21 cellular contexts compared by ENCODE assay signal in genomic region chr1:151892190-151892589, GRCh38. TPM values are rescaled to one million over a fixed set of nuclear protein-coding genes. Genes with fewer than 3 reads are reported as not detected.
A peak's percentile ranks its signal among the peaks of the same experiment; 100 is the strongest.
DNase-seq lines count a peak whose midpoint lies in the region; ATAC-seq and TF ChIP-seq lines count a peak whose summit lies in the region.
"Had no signal": no experiment of that assay in that cellular context is flagged by ENCODE, and none has a peak within 500 bp of the region (broad histone marks: within the 10 kb centered on the region; RNA-seq: fewer than 3 reads in every experiment).

No MANE protein-coding gene starts in this region.

- POLR2A ChIA-PET in CD8-positive, alpha-beta T cell (lab: Charles Lee), result interaction anchor here (2.0 kb wide), 1 partner anchor 16 kb away, joined by 7 read pairs; the partner anchor contains the start of gene THEM4

- intact Hi-C loops in CD8-positive, alpha-beta T cell (cut with DNase I, micrococcal nuclease), result loop anchor here in 1 of 2 experiments (10.0 kb wide), 1 partner anchor 453 kb away; no protein-coding TSS in a partner anchor

- TF ChIP-seq CTCF in CD8-positive, alpha-beta T cell (IDR thresholded peaks at IDR 0.05), result no peak
- no peak for TF ChIP-seq CTCF in GM20000 (IDR thresholded peaks at IDR 0.05; ENCODE audit: extremely low read depth, missing control alignments)

- H4K20me1 ChIP-seq in GM23248 (ENCODE audit: insufficient read depth), result no peaks in the 10 kb centered on the region
- H4K20me1 ChIP-seq: BLaER1 treated with 17β-estradiol and CSF1 and Interleukin-3, amounts not matched to agents 10 nM and 100 nM had no signal

- no peaks in the 10 kb centered on the region for H3K79me2 ChIP-seq in GM23248 (ENCODE audit: insufficient read depth)

- H3K9me2 ChIP-seq in GM23248 (ENCODE audit: insufficient read depth), result no peaks in the 10 kb centered on the region

- H3K36me3 Mint-ChIP-seq in CD8-positive, alpha-beta T cell, result peaks cover 72% of the 10 kb centered on the region
- H3K36me3 Mint-ChIP-seq in activated naive CD8-positive, alpha-beta T cell treated with anti-CD3 and anti-CD28 coated beads, Interleukin-2, amount 50 U/mL, for 24 hours (ENCODE audit: low read depth), result peaks cover 60% of the 10 kb centered on the region
- peaks cover 24 to 44% (median 39%) of the 10 kb centered on the region in 3 donors for H3K36me3 Mint-ChIP-seq in immature natural killer cell

- peaks cover 41% of the 10 kb centered on the region for H3K4me1 Mint-ChIP-seq in CD8-positive, alpha-beta T cell (ENCODE audit: low read depth)
- peaks cover 30% of the 10 kb centered on the region for H3K4me1 Mint-ChIP-seq in activated naive CD8-positive, alpha-beta T cell treated with anti-CD3 and anti-CD28 coated beads, Interleukin-2, amount 50 U/mL, for 24 hours
- peaks cover 25 to 29% of the 10 kb centered on the region in 2 donors for H3K4me1 Mint-ChIP-seq in immature natural killer cell
- H3K4me1 Mint-ChIP-seq: neural progenitor cell; stimulated activated naive B cell treated with anti-CD40 and anti-IgM and Interleukin-4, amounts not matched to agents 10 μg/mL and 1 μg/mL and 100 μg/mL, for 72 hours had no signal

- H3K27ac Mint-ChIP-seq in CD8-positive, alpha-beta T cell, result peak overlapping the region; percentile 81
- H3K27ac Mint-ChIP-seq in activated naive CD8-positive, alpha-beta T cell treated with anti-CD3 and anti-CD28 coated beads, Interleukin-2, amount 50 U/mL, for 24 hours, result peak overlapping the region; percentile 45
- H3K27ac Mint-ChIP-seq in immature natural killer cell, result peak overlapping the region; percentile 14 to 86 (median 67)
- H3K27ac Mint-ChIP-seq: neural progenitor cell; stimulated activated naive B cell treated with anti-CD40 and anti-IgM and Interleukin-4, amounts not matched to agents 10 μg/mL and 1 μg/mL and 100 μg/mL, for 72 hours; type B pancreatic cell had no signal

- peaks cover 27% of the 10 kb centered on the region for H3F3A ChIP-seq in GM23248 (ENCODE audit: insufficient read depth)

- 57 to 59% methylated on average over 2 of the region's 2 CpGs for WGBS in GM23248 (ENCODE audit: low coverage in 1 of 2, low lambda C conversion rate in 2 of 2, missing lambda C conversion rate in 2 of 2), 2 experiments

- no peak overlapping the region for H3K27ac ChIP-seq in CD8-positive, alpha-beta T cell (ENCODE audit: low read depth, low read length)
- H3K27ac ChIP-seq in GM23248, result peak overlapping the region; percentile 60
- H3K27ac ChIP-seq: BLaER1 treated with 17β-estradiol and CSF1 and Interleukin-3, amounts not matched to agents 10 nM and 100 nM; neural progenitor cell; WERI-Rb-1 had no signal

- no peaks in the 10 kb centered on the region for H3K9me3 ChIP-seq in CD8-positive, alpha-beta T cell (ENCODE audit: low read length)
- no peaks in the 10 kb centered on the region for H3K9me3 ChIP-seq in GM23248 (ENCODE audit: low read depth)
- H3K9me3 ChIP-seq: BLaER1 treated with 17β-estradiol and CSF1 and Interleukin-3, amounts not matched to agents 10 nM and 100 nM had no signal

- H3K4me1 ChIP-seq in CD8-positive, alpha-beta T cell (ENCODE audit: insufficient read depth, low read length), result peaks cover 21% of the 10 kb centered on the region
- H3K4me1 ChIP-seq in GM23248 (ENCODE audit: insufficient read depth), result peaks cover 26% of the 10 kb centered on the region
- H3K4me1 ChIP-seq: BLaER1 treated with 17β-estradiol and CSF1 and Interleukin-3, amounts not matched to agents 10 nM and 100 nM; neural progenitor cell had no signal

- no peak overlapping the region for H2AFZ ChIP-seq in GM23248
- H2AFZ ChIP-seq: neural progenitor cell had no signal

- peaks cover 9% of the 10 kb centered on the region for H3K36me3 ChIP-seq in CD8-positive, alpha-beta T cell (ENCODE audit: insufficient read depth, low read length)
- 0 out of 2 replicates have a peak, but pooled peaks cover 3% of the 10 kb centered on the region for H3K36me3 ChIP-seq in GM23248 (ENCODE audit: low read depth)
- H3K36me3 ChIP-seq: BLaER1 treated with 17β-estradiol and CSF1 and Interleukin-3, amounts not matched to agents 10 nM and 100 nM; neural progenitor cell; WERI-Rb-1 had no signal

- peak overlapping the region; percentile 23 for H3K4me2 ChIP-seq in GM23248 (ENCODE audit: unreplicated experiment)
- H3K4me2 ChIP-seq: BLaER1 treated with 17β-estradiol and CSF1 and Interleukin-3, amounts not matched to agents 10 nM and 100 nM; neural progenitor cell had no signal

- in situ Hi-C loops in GM23248 (cut with MboI), result no loop called here

- H3K9ac ChIP-seq in GM23248, result no peak overlapping the region
- H3K9ac ChIP-seq: BLaER1 treated with 17β-estradiol and CSF1 and Interleukin-3, amounts not matched to agents 10 nM and 100 nM; neural progenitor cell had no signal

- H3K4me3 ChIP-seq in CD8-positive, alpha-beta T cell (ENCODE audit: low read depth, low read length), result no peak overlapping the region
- no peak overlapping the region for H3K4me3 ChIP-seq in GM23248
- H3K4me3 ChIP-seq: BLaER1 treated with 17β-estradiol and CSF1 and Interleukin-3, amounts not matched to agents 10 nM and 100 nM; neural progenitor cell had no signal

- no peak overlapping the region for H3K4me3 Mint-ChIP-seq in CD8-positive, alpha-beta T cell
- no peak overlapping the region for H3K4me3 Mint-ChIP-seq in activated naive CD8-positive, alpha-beta T cell treated with anti-CD3 and anti-CD28 coated beads, Interleukin-2, amount 50 U/mL, for 24 hours
- H3K4me3 Mint-ChIP-seq in immature natural killer cell, result peak overlapping the region in 3 of 5 donors; percentile 3 to 19 (median 12)
- H3K4me3 Mint-ChIP-seq: activated CD8-positive, alpha-beta memory T cell treated with anti-CD3 and anti-CD28 coated beads, Interleukin-2, amount 10 ng/mL, durations not matched to agents 7 days and 5 days; neural progenitor cell; stimulated activated naive B cell treated with anti-CD40 and anti-IgM and Interleukin-4, amounts not matched to agents 10 μg/mL and 1 μg/mL and 100 μg/mL, for 72 hours; type B pancreatic cell had no signal

- no peaks in the 10 kb centered on the region for H3K27me3 ChIP-seq in CD8-positive, alpha-beta T cell (ENCODE audit: insufficient read depth, low read length)
- no peaks in the 10 kb centered on the region for H3K27me3 ChIP-seq in GM23248 (replicated peaks; ENCODE audit: insufficient read depth)
- H3K27me3 ChIP-seq: BLaER1 treated with 17β-estradiol and CSF1 and Interleukin-3, amounts not matched to agents 10 nM and 100 nM; neural progenitor cell had no signal

- no peak for ATAC-seq in CD8-positive, alpha-beta T cell
- no peak for ATAC-seq in activated naive CD8-positive, alpha-beta T cell treated with anti-CD3 and anti-CD28 coated beads, Interleukin-2, amount 50 U/mL, for 24 hours
- no peak for ATAC-seq in HG03565 (IDR thresholded peaks at IDR 0.05; ENCODE audit: unreplicated experiment)
- ATAC-seq: activated CD8-positive, alpha-beta memory T cell treated with anti-CD3 and anti-CD28 coated beads, Interleukin-2, amount 10 ng/mL, durations not matched to agents 7 days and 5 days; stimulated activated naive B cell treated with anti-CD40 and anti-IgM and Interleukin-4, amounts not matched to agents 10 μg/mL and 1 μg/mL and 100 μg/mL, for 72 hours had no signal

- CTCF ChIA-PET in CD8-positive, alpha-beta T cell (lab: Charles Lee), result interaction anchor here (0.9 to 1.8 kb wide), 5 partner anchors 11 to 109 kb away, joined by 3 to 10 read pairs (median 5); no protein-coding TSS in a partner anchor

- H3K9me3 Mint-ChIP-seq in CD8-positive, alpha-beta T cell, result no peaks in the 10 kb centered on the region
- H3K9me3 Mint-ChIP-seq in activated naive CD8-positive, alpha-beta T cell treated with anti-CD3 and anti-CD28 coated beads, Interleukin-2, amount 50 U/mL, for 24 hours, result no peaks in the 10 kb centered on the region
- no peaks in the 10 kb centered on the region for H3K9me3 Mint-ChIP-seq in immature natural killer cell
- H3K9me3 Mint-ChIP-seq: neural progenitor cell; stimulated activated naive B cell treated with anti-CD40 and anti-IgM and Interleukin-4, amounts not matched to agents 10 μg/mL and 1 μg/mL and 100 μg/mL, for 72 hours; type B pancreatic cell had no signal

- DNase-seq in CD8-positive, alpha-beta T cell, result no peak
- DNase-seq in GM23248 (peak; percentile 85), immature natural killer cell (peak; percentile 13 to 34 (median 18)), GM20000 (ENCODE audit: low spot score) (no peak), NAMALWA (ENCODE audit: low spot score) (no peak)
- no peak for DNase-seq in activated naive CD8-positive, alpha-beta T cell treated with anti-CD3 and anti-CD28 coated beads, Interleukin-2, amount 50 U/mL, for 24 hours
- DNase-seq: activated CD8-positive, alpha-beta memory T cell treated with anti-CD3 and anti-CD28 coated beads, Interleukin-2, amount 10 ng/mL, durations not matched to agents 7 days and 5 days; activated naive CD4-positive, alpha-beta T cell treated with Interleukin-2 at 50 U/mL for 16 hours; DMS53; effector CD4-positive, alpha-beta T cell; hippocampal formation; NCI-H1694 treated with DMSO at 0.1 percent for 48 hours; NCI-H446 treated with DMSO at 0.1 percent for 48 hours; stimulated activated naive B cell treated with anti-CD40 and anti-IgM and Interleukin-4, amounts not matched to agents 10 μg/mL and 1 μg/mL and 100 μg/mL, for 72 hours; WERI-Rb-1 had no signal

- H3K27me3 Mint-ChIP-seq in CD8-positive, alpha-beta T cell (ENCODE audit: low read depth), result no peaks in the 10 kb centered on the region
- no peaks in the 10 kb centered on the region for H3K27me3 Mint-ChIP-seq in activated naive CD8-positive, alpha-beta T cell treated with anti-CD3 and anti-CD28 coated beads, Interleukin-2, amount 50 U/mL, for 24 hours
- H3K27me3 Mint-ChIP-seq in immature natural killer cell (ENCODE audit: low read depth in 3 of 3), result peaks cover 0 to 2% (median 2%) of the 10 kb centered on the region in 3 donors
- H3K27me3 Mint-ChIP-seq: activated CD8-positive, alpha-beta memory T cell treated with anti-CD3 and anti-CD28 coated beads, Interleukin-2, amount 10 ng/mL, durations not matched to agents 7 days and 5 days; stimulated activated naive B cell treated with anti-CD40 and anti-IgM and Interleukin-4, amounts not matched to agents 10 μg/mL and 1 μg/mL and 100 μg/mL, for 72 hours; type B pancreatic cell had no signal

RNA-seq across cellular contexts. Expression of gene THEM4, which starts 17.1 kb away (rescaled TPM):
- 10 to 100 TPM; 14.3 to 16.8 TPM for total RNA-seq in CD8-positive, alpha-beta T cell
- 10.0 and 14.6 TPM in 2 replicates for total RNA-seq in GM23248 (2014; rRNA removed; shearing (Covaris generic))
- polyA plus RNA-seq in GM23248 (2016; fragmentation: Nextera tagmentation; extraction: Ambion mirVana) (17.9 and 19.0 TPM in 2 replicates), immature natural killer cell (10 to 100 TPM; 29.9 to 38.1 (median 36.7) TPM)

RNA-seq across cellular contexts. Expression of gene THEM5, which starts 38.7 kb away (rescaled TPM):
- total RNA-seq in CD8-positive, alpha-beta T cell, result not detected
- not detected in 2 replicates for total RNA-seq in GM23248 (2014; rRNA removed; shearing (Covaris generic))
- polyA plus RNA-seq in GM23248 (2016; fragmentation: Nextera tagmentation; extraction: Ambion mirVana) (not detected in 2 replicates), immature natural killer cell (under 1 TPM in 1 of 3 donors, not detected in 2; 0.56 TPM)
- total RNA-seq: activated CD8-positive, alpha-beta memory T cell treated with anti-CD3 and anti-CD28 coated beads, Interleukin-2, amount 10 ng/mL, durations not matched to agents 7 days and 5 days; cardiac septum; pulmonary artery endothelial cell had no signal

RNA-seq across cellular contexts. Expression of gene C2CD4D, which starts 52.6 kb away (rescaled TPM):
- under 1 TPM; 0.44 to 0.65 TPM for total RNA-seq in CD8-positive, alpha-beta T cell
- 0.13 TPM in 1 of 2 replicates, not detected in the other for total RNA-seq in GM23248 (2014; rRNA removed; shearing (Covaris generic))
- polyA plus RNA-seq in GM23248 (2016; fragmentation: Nextera tagmentation; extraction: Ambion mirVana) (0.14 and 0.16 TPM in 2 replicates), immature natural killer cell (under 1 TPM; 0.22 to 0.52 (median 0.32) TPM)
- total RNA-seq: cardiac septum had no signal

Comparison
In these comparisons a context has a peak if more than half of its experiments do, and no peak if none do; other contexts are left out.
1. DNase-seq: peak in GM23248 (single experiment) and immature natural killer cell (3 of 3); none in CD8-positive, alpha-beta T cell (0 of 7), activated naive CD8-positive, alpha-beta T cell treated with anti-CD3 and anti-CD28 coated beads, Interleukin-2, amount 50 U/mL, for 24 hours (single experiment), GM20000 (single experiment) and NAMALWA (single experiment).
2. H3K4me3 Mint-ChIP-seq: peak in immature natural killer cell (3 of 5); none in CD8-positive, alpha-beta T cell (single experiment) and activated naive CD8-positive, alpha-beta T cell treated with anti-CD3 and anti-CD28 coated beads, Interleukin-2, amount 50 U/mL, for 24 hours (single experiment).
3. Peak in every context shown above with its lines, with median percentiles within 50 percentile points of each other: H3K27ac Mint-ChIP-seq.